8 cellular contexts compared by ENCODE assay signal in genomic region chr12:11765817-11766794, GRCh38.
DNase-seq lines count a peak whose midpoint lies in the region; ATAC-seq, FAIRE-seq and TF ChIP-seq lines count a peak whose summit lies in the region.
"Had no signal": no experiment of that assay in that cellular context is flagged by ENCODE, and none has a peak within 500 bp of the region (broad histone marks: within the 10 kb centered on the region; RNA-seq: fewer than 3 reads in every experiment).

No MANE protein-coding gene starts in this region.

- H3K4me3 ChIP-seq in dorsolateral prefrontal cortex = peak overlapping the region in 10 of 59 donors; percentile 1 to 22 (median 12)

- peaks cover 100% of the 10 kb centered on the region for H3K4me1 Mint-ChIP-seq in activated CD4-positive, alpha-beta T cell treated with anti-CD3 and anti-CD28 coated beads for 36 hours
- peaks cover 65 to 69% of the 10 kb centered on the region in 2 donors for H3K4me1 Mint-ChIP-seq in natural killer cell treated with Interleukin-12 subunit alpha and Interleukin-12 subunit beta and Interleukin-15 and Interleukin-18, amount 100 ng/mL, for 72 hours (ENCODE audit: low read depth in 2 of 2)

- FAIRE-seq in GM19239 (lab: Jason Lieb, UNC) = peak; percentile 98
- FAIRE-seq: colon had no signal

- POLR2A ChIA-PET in activated CD4-positive, alpha-beta T cell treated with anti-CD3 and anti-CD28 coated beads for 36 hours (lab: Charles Lee) = interaction anchor here (0.6 to 2.4 kb wide), 12 partner anchors 13 to 717 kb away, joined by 3 to 19 read pairs (median 6); partner anchors contain the start of gene ETV6

- no peaks in the 10 kb centered on the region for H3K27me3 Mint-ChIP-seq in activated CD4-positive, alpha-beta T cell treated with anti-CD3 and anti-CD28 coated beads for 36 hours
- no peaks in the 10 kb centered on the region for H3K27me3 Mint-ChIP-seq in natural killer cell treated with Interleukin-12 subunit alpha and Interleukin-12 subunit beta and Interleukin-15 and Interleukin-18, amount 100 ng/mL, for 72 hours

- no peak for TF ChIP-seq CTCF in dorsolateral prefrontal cortex (IDR thresholded peaks at IDR 0.05 in 54 of 56, conservative IDR thresholded peaks at IDR 0.05 in 2 of 56; ENCODE audit: low read depth in 1 of 56, partially characterized antibody in 56 of 56)

- intact Hi-C loops in activated CD4-positive, alpha-beta T cell treated with anti-CD3 and anti-CD28 coated beads for 36 hours (cut with DNase I, micrococcal nuclease) = loop anchor here (1.0 to 10.0 kb wide), 13 partner anchors 35 to 949 kb away; partner anchors contain the start of genes CDKN1B (in 1 of the 2) and ETV6 (in 1 of the 2)
- intact Hi-C loops in dorsolateral prefrontal cortex (cut with DNase I) = loop anchor here in 1 of 2 donors (10.0 kb wide), 1 partner anchor 111 kb away; no protein-coding TSS in a partner anchor

- peak overlapping the region; percentile 32 for H3K4me3 Mint-ChIP-seq in activated CD4-positive, alpha-beta T cell treated with anti-CD3 and anti-CD28 coated beads for 36 hours
- peak overlapping the region; percentile 74 for H3K4me3 Mint-ChIP-seq in natural killer cell treated with Interleukin-12 subunit alpha and Interleukin-12 subunit beta and Interleukin-15 and Interleukin-18, amount 100 ng/mL, for 72 hours

- no peaks in the 10 kb centered on the region for H3K27me3 ChIP-seq in dorsolateral prefrontal cortex

- CTCF ChIA-PET in activated CD4-positive, alpha-beta T cell treated with anti-CD3 and anti-CD28 coated beads for 36 hours (lab: Charles Lee) = interaction anchor here (0.7 to 1.5 kb wide), 9 partner anchors 14 to 267 kb away, joined by 3 to 10 read pairs (median 4); no protein-coding TSS in a partner anchor

- H3K27ac ChIP-seq in dorsolateral prefrontal cortex (peak overlapping the region in 50 of 59 donors; percentile 11 to 84 (median 56)), temporal lobe (ENCODE audit: low read depth, low read length) (peak overlapping the region; percentile 22)

- peak overlapping the region; percentile 84 for H3K27ac Mint-ChIP-seq in activated CD4-positive, alpha-beta T cell treated with anti-CD3 and anti-CD28 coated beads for 36 hours
- H3K27ac Mint-ChIP-seq in natural killer cell treated with Interleukin-12 subunit alpha and Interleukin-12 subunit beta and Interleukin-15 and Interleukin-18, amount 100 ng/mL, for 72 hours = peak overlapping the region; percentile 71 to 92

- DNase-seq in GM19239 (ENCODE audit: insufficient read length, low spot score) (no peak), dorsolateral prefrontal cortex (no peak), NCI-H187 (lab: John Stamatoyannopoulos, UW) (no peak)
- peak; percentile 90 for DNase-seq in activated CD4-positive, alpha-beta T cell treated with anti-CD3 and anti-CD28 coated beads for 36 hours
- DNase-seq in natural killer cell treated with Interleukin-12 subunit alpha and Interleukin-12 subunit beta and Interleukin-15 and Interleukin-18, amount 100 ng/mL, for 72 hours (ENCODE audit: low spot score) = no peak

- peak; percentile 77 for ATAC-seq in HG03280 (IDR thresholded peaks at IDR 0.05; ENCODE audit: unreplicated experiment)
- peak; percentile 89 for ATAC-seq in activated CD4-positive, alpha-beta T cell treated with anti-CD3 and anti-CD28 coated beads for 36 hours
- peak; percentile 65 to 67 for ATAC-seq in natural killer cell treated with Interleukin-12 subunit alpha and Interleukin-12 subunit beta and Interleukin-15 and Interleukin-18, amount 100 ng/mL, for 72 hours

- peaks cover 28% of the 10 kb centered on the region for H3K36me3 Mint-ChIP-seq in activated CD4-positive, alpha-beta T cell treated with anti-CD3 and anti-CD28 coated beads for 36 hours (ENCODE audit: low read depth)
- no peaks in the 10 kb centered on the region for H3K36me3 Mint-ChIP-seq in natural killer cell treated with Interleukin-12 subunit alpha and Interleukin-12 subunit beta and Interleukin-15 and Interleukin-18, amount 100 ng/mL, for 72 hours

- no peaks in the 10 kb centered on the region for H3K9me3 Mint-ChIP-seq in activated CD4-positive, alpha-beta T cell treated with anti-CD3 and anti-CD28 coated beads for 36 hours (ENCODE audit: low read depth)
- no peaks in the 10 kb centered on the region for H3K9me3 Mint-ChIP-seq in natural killer cell treated with Interleukin-12 subunit alpha and Interleukin-12 subunit beta and Interleukin-15 and Interleukin-18, amount 100 ng/mL, for 72 hours
